Comparison of ENCODE assay signal across 14 cellular contexts in the genomic region with DNA sequence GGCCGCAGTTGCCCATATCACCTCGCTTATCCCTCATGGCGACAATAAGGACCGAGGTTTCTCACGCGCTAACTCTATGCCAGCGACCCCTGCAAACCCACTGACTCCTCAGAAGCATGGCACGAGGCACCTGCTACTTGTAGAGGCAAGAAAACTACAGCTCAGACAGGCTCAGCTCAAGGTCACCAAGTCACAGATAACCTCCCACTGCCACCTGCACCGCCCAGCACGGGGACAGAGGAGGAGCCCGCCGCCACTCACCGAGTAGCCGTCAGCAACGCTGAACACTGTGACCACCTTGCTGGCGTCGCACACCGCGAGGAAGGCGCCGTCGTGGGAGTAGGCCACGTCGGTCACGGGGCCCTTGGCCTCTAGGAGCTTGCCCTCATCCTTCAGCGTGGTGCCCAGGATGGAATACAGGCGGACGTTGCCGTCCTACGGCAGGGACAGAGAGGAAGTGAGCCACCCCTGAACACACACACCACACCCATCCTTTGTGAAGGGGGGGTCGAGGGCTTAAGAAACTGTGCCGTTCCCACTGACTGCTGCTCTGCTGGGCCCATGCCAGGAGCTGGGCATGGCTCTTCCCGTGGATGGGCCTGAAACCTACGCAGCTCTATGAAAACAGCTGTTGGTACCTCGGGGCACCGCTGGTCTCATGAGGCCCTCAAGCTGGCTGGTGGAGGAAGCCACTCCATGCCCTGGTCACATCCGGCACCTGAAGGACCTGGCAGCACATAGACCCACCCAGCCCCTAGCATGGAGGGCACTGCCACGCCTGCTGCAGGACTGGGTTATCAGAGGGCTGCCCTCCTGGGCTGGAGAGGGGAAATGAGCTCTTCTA. TPM values are rescaled to one million over a fixed set of nuclear protein-coding genes. Genes with fewer than 3 reads are reported as not detected.
DNase-seq lines count a peak whose midpoint lies in the region; ATAC-seq and TF ChIP-seq lines count a peak whose summit lies in the region.
"Had no signal": no experiment of that assay in that cellular context is flagged by ENCODE, and none has a peak within 500 bp of the region (broad histone marks: within the 10 kb centered on the region; RNA-seq: fewer than 3 reads in every experiment).

No MANE protein-coding gene starts in this region.

- peak overlapping the region; percentile 56 for H4K8ac ChIP-seq in neuronal stem cell (ENCODE audit: low read depth, low read length)

- H3K18ac ChIP-seq in neuronal stem cell (ENCODE audit: low read length): no peak overlapping the region

- POLR2A ChIA-PET in CD8-positive, alpha-beta T cell (lab: Charles Lee): no interaction called here
- POLR2A ChIA-PET in RWPE1 (lab: Yijun Ruan, JAX; ENCODE audit: low non-redundant PET): no interaction called here

- DNase-seq in CD8-positive, alpha-beta T cell: peak in 2 of 7 experiments; percentile 19 to 45
- DNase-seq in RWPE1 (ENCODE audit: low spot score) (no peak), Right ventricle myocardium inferior (ENCODE audit: missing footprints) (no peak), neuronal stem cell (ENCODE audit: low spot score) (no peak), foreskin melanocyte (no peak), NCI-H82 (lab: John Stamatoyannopoulos, UW) (no peak)
- DNase-seq: Calu3; NCI-H187 treated with DMSO at 0.1 percent for 48 hours; stimulated activated CD8-positive, alpha-beta memory T cell treated with anti-CD3 and anti-CD28 coated beads, Interleukin-4, amount 100 ng/mL, for 48 hours; SW 1271 had no signal

- H2BK12ac ChIP-seq in neuronal stem cell (ENCODE audit: low read length): peak overlapping the region; percentile 6

- peak overlapping the region; percentile 39 for H2BK5ac ChIP-seq in neuronal stem cell (ENCODE audit: low read length)

- WGBS in neuronal stem cell (ENCODE audit: extremely low coverage in 2 of 2, insufficient read length in 2 of 2, insufficient replicate concordance in 1 of 2), 2 donors: no CpG with 5 or more reads among the region's 38 CpGs

- H3K9me3 ChIP-seq in CD8-positive, alpha-beta T cell (ENCODE audit: low read length): no peaks in the 10 kb centered on the region
- no peaks in the 10 kb centered on the region for H3K9me3 ChIP-seq in neuronal stem cell (replicated peaks in 1 of 2; ENCODE audit: control insufficient read depth in 2 of 2, insufficient read depth in 1 of 2, low read depth in 1 of 2, low read length in 2 of 2)
- H3K9me3 ChIP-seq: breast epithelium had no signal

- H3K4ac ChIP-seq in neuronal stem cell (ENCODE audit: low read length): no peak overlapping the region

- H3K4me3 Mint-ChIP-seq in CD8-positive, alpha-beta T cell: no peak overlapping the region
- H3K4me3 Mint-ChIP-seq: nephron had no signal

- H3K4me3 ChIP-seq in CD8-positive, alpha-beta T cell (ENCODE audit: low read depth, low read length): no peak overlapping the region
- no peak overlapping the region for H3K4me3 ChIP-seq in neuronal stem cell (ENCODE audit: low read length in 2 of 2)
- H3K4me3 ChIP-seq: breast epithelium had no signal

- no peak overlapping the region for H2AK5ac ChIP-seq in neuronal stem cell (ENCODE audit: low read depth, low read length)

- no peaks in the 10 kb centered on the region for H3K27me3 ChIP-seq in CD8-positive, alpha-beta T cell (ENCODE audit: insufficient read depth, low read length)
- H3K27me3 ChIP-seq in neuronal stem cell (ENCODE audit: control insufficient read depth in 3 of 3, insufficient read depth in 3 of 3, low read depth in 1 of 3, low read length in 3 of 3): no peaks in the 10 kb centered on the region
- H3K27me3 ChIP-seq: breast epithelium had no signal

- H3K9me3 Mint-ChIP-seq in CD8-positive, alpha-beta T cell: no peaks in the 10 kb centered on the region
- H3K9me3 Mint-ChIP-seq: nephron had no signal

- H3K9ac ChIP-seq in neuronal stem cell (ENCODE audit: low read depth, low read length, poor library complexity): peak overlapping the region; percentile 56

- H3K14ac ChIP-seq in neuronal stem cell (ENCODE audit: low read length): no peak overlapping the region

- H3K4me1 Mint-ChIP-seq in CD8-positive, alpha-beta T cell (ENCODE audit: low read depth): peaks cover 2% of the 10 kb centered on the region
- H3K4me1 Mint-ChIP-seq: nephron had no signal

- no peaks in the 10 kb centered on the region for H3K27me3 Mint-ChIP-seq in CD8-positive, alpha-beta T cell (ENCODE audit: low read depth)

- CTCF ChIA-PET in CD8-positive, alpha-beta T cell (lab: Charles Lee): interaction anchor here (1.2 kb wide), 1 partner anchor 10 kb away, joined by 3 read pairs; no protein-coding TSS in a partner anchor
- CTCF ChIA-PET in RWPE1 (lab: Yijun Ruan, JAX): interaction anchor here (0.6 kb wide), 1 partner anchor 36 kb away, joined by 3 read pairs; no protein-coding TSS in a partner anchor

- no peak overlapping the region for H2BK15ac ChIP-seq in neuronal stem cell (ENCODE audit: low read length)

- H3K4me1 ChIP-seq in CD8-positive, alpha-beta T cell (ENCODE audit: insufficient read depth, low read length): no peaks in the 10 kb centered on the region
- H3K4me1 ChIP-seq in neuronal stem cell (ENCODE audit: control insufficient read depth in 2 of 2, insufficient read depth in 1 of 2, low read depth in 1 of 2, low read length in 2 of 2): no peaks in the 10 kb centered on the region

- no peak for TF ChIP-seq CTCF in CD8-positive, alpha-beta T cell (IDR thresholded peaks at IDR 0.05)
- TF ChIP-seq CTCF in RWPE1 (conservative IDR thresholded peaks at IDR 0.05; ENCODE audit: low read depth): no peak

- intact Hi-C loops in CD8-positive, alpha-beta T cell (cut with DNase I, micrococcal nuclease): loop anchor here in 1 of 2 experiments (5.0 kb wide), 1 partner anchor 465 kb away; no protein-coding TSS in a partner anchor
- intact Hi-C loops in Right ventricle myocardium inferior (cut with DNase I): no loop called here

- H3K27ac Mint-ChIP-seq in CD8-positive, alpha-beta T cell: peak overlapping the region; percentile 60
- H3K27ac Mint-ChIP-seq: nephron had no signal

- no peak overlapping the region for H3K4me2 ChIP-seq in neuronal stem cell (ENCODE audit: insufficient read depth, low read length, poor library complexity, severe bottlenecking)

- H4K91ac ChIP-seq in neuronal stem cell (ENCODE audit: low read depth, low read length, poor library complexity): no peak overlapping the region

- H2BK120ac ChIP-seq in neuronal stem cell (ENCODE audit: low read depth, low read length): no peak overlapping the region

- peaks cover 11% of the 10 kb centered on the region for H3K79me1 ChIP-seq in neuronal stem cell (ENCODE audit: low read depth, low read length)

- peak overlapping the region; percentile 58 for H3K23ac ChIP-seq in neuronal stem cell (ENCODE audit: low read depth, low read length, poor library complexity)

- no peak for ATAC-seq in CD8-positive, alpha-beta T cell
- ATAC-seq in Right ventricle myocardium inferior (peak; percentile 28), HG03457 (IDR thresholded peaks at IDR 0.05; ENCODE audit: unreplicated experiment) (no peak), HG02763 (IDR thresholded peaks at IDR 0.05; ENCODE audit: unreplicated experiment) (no peak)

- H3K36me3 ChIP-seq in CD8-positive, alpha-beta T cell (ENCODE audit: insufficient read depth, low read length): peaks cover 87% of the 10 kb centered on the region
- peaks cover 81 to 99% of the 10 kb centered on the region in 2 donors for H3K36me3 ChIP-seq in neuronal stem cell (replicated peaks in 1 of 2; ENCODE audit: control insufficient read depth in 2 of 2, insufficient read depth in 2 of 2, low read length in 2 of 2)

- no peak overlapping the region for H3K27ac ChIP-seq in CD8-positive, alpha-beta T cell (ENCODE audit: low read depth, low read length)
- H3K27ac ChIP-seq in RWPE1 (peak overlapping the region; percentile 57), neuronal stem cell (replicated peaks; ENCODE audit: low read length) (no peak overlapping the region)

- no peak overlapping the region for H2AFZ ChIP-seq in neuronal stem cell (ENCODE audit: low read length)

- peaks cover 93% of the 10 kb centered on the region for H3K36me3 Mint-ChIP-seq in CD8-positive, alpha-beta T cell

RNA-seq across cellular contexts. Expression of a gene that starts 38.9 kb away (rescaled TPM):
- 100 to 1,000 TPM; 220 to 224 TPM for total RNA-seq in CD8-positive, alpha-beta T cell
- 210 TPM for total RNA-seq in Right ventricle myocardium inferior
- polyA plus RNA-seq in neuronal stem cell (2013, experiment 1 of 2): 78.8 TPM
- 78.7 TPM for polyA plus RNA-seq in neuronal stem cell (2013, experiment 2 of 2)

RNA-seq across cellular contexts. Expression of a gene that starts 56.4 kb away (rescaled TPM):
- total RNA-seq in CD8-positive, alpha-beta T cell: 1 to 10 TPM; 1.1 to 1.8 TPM
- total RNA-seq in Right ventricle myocardium inferior: 9.6 TPM
- polyA plus RNA-seq in neuronal stem cell (2013, experiment 1 of 2): 0.06 TPM
- polyA plus RNA-seq in neuronal stem cell (2013, experiment 2 of 2): 0.17 TPM
